Comparison of ENCODE assay signal across 8 cellular contexts in the genomic region with DNA sequence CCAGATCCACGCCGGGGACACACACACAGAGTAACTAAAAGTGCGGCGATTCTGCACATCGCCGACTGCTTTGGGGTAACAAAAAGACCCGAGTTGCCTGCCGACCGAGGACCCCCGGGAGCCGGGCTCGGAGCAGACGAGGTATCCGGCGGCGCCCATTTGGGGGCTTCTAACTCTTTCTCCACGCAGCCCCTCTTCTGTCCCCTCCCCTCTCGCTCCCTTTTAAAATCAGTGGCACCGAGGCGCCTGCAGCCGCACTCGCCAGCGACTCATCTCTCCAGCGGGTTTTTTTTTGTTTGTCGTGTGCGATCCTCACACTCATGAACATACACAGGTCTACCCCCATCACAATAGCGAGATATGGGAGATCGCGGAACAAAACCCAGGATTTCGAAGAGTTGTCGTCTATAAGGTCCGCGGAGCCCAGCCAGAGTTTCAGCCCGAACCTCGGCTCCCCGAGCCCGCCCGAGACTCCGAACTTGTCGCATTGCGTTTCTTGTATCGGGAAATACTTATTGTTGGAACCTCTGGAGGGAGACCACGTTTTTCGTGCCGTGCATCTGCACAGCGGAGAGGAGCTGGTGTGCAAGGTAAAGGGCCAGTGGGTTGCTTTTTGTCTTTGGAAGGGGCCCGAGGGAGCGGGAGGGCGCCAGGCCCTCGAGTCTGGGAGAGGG. TPM values are rescaled to one million over a fixed set of nuclear protein-coding genes. Genes with fewer than 3 reads are reported as not detected.
A peak's percentile ranks its signal among the peaks of the same experiment; 100 is the strongest.
DNase-seq lines count a peak whose midpoint lies in the region; ATAC-seq, FAIRE-seq and TF ChIP-seq lines count a peak whose summit lies in the region.

No MANE protein-coding gene starts in this region.

- H3K4me3 ChIP-seq in BLaER1 treated with 17β-estradiol and CSF1 and Interleukin-3, amounts not matched to agents 10 nM and 100 nM: peak overlapping the region; percentile 73 to 97 (median 92)
- H3K4me3 ChIP-seq in testis: peak overlapping the region; percentile 85 to 95

- H3K9me3 ChIP-seq in BLaER1 treated with 17β-estradiol and CSF1 and Interleukin-3, amounts not matched to agents 10 nM and 100 nM (replicated peaks in 1 of 11): no peaks in the 10 kb centered on the region
- no peaks in the 10 kb centered on the region for H3K9me3 ChIP-seq in testis

- peak; percentile 21 for ATAC-seq in HG03354 (IDR thresholded peaks at IDR 0.05; ENCODE audit: poor library complexity, severe bottlenecking, unreplicated experiment)
- ATAC-seq in GM21367 (IDR thresholded peaks at IDR 0.05; ENCODE audit: unreplicated experiment): no peak

- peak overlapping the region; percentile 75 to 97 (median 93) for H3K9ac ChIP-seq in BLaER1 treated with 17β-estradiol and CSF1 and Interleukin-3, amounts not matched to agents 10 nM and 100 nM

- H4K20me1 ChIP-seq in BLaER1 treated with 17β-estradiol and CSF1 and Interleukin-3, amounts not matched to agents 10 nM and 100 nM: peaks cover 0 to 41% (median 6%) of the 10 kb centered on the region in 11 experiments; a peak in 14 of 22 replicates

- no peak for FAIRE-seq in H54 (lab: Jason Lieb, UNC)

- peaks cover 27 to 66% (median 47%) of the 10 kb centered on the region in 10 experiments for H3K4me1 ChIP-seq in BLaER1 treated with 17β-estradiol and CSF1 and Interleukin-3, amounts not matched to agents 10 nM and 100 nM
- peaks cover 24% of the 10 kb centered on the region for H3K4me1 ChIP-seq in testis

- H3K36me3 ChIP-seq in BLaER1 treated with 17β-estradiol and CSF1 and Interleukin-3, amounts not matched to agents 10 nM and 100 nM: peaks cover 0 to 40% (median 4%) of the 10 kb centered on the region in 11 experiments; a peak in 10 of 22 replicates
- no peaks in the 10 kb centered on the region for H3K36me3 ChIP-seq in testis (ENCODE audit: low read depth, missing control alignments)

- intact Hi-C loops in testis (cut with DNase I; ENCODE audit: low total_unique reads): no loop called here

- H3K27me3 ChIP-seq in BLaER1 treated with 17β-estradiol and CSF1 and Interleukin-3, amounts not matched to agents 10 nM and 100 nM: peaks cover 0 to 38% (median 0%) of the 10 kb centered on the region in 11 experiments; a peak in 4 of 22 replicates
- no peaks in the 10 kb centered on the region for H3K27me3 ChIP-seq in testis

- 1% methylated on average over 46 to 50 of the region's 50 CpGs for WGBS in testis, 2 donors

- DNase-seq in dermis blood vessel endothelial cell: peak; percentile 70
- DNase-seq in midbrain (lab: John Stamatoyannopoulos, UW): peak; percentile 48
- DNase-seq in testis: peak; percentile 28
- no peak for DNase-seq in H54 (ENCODE audit: insufficient read length, low spot score)

- peak overlapping the region; percentile 82 to 99 (median 92) for H3K4me2 ChIP-seq in BLaER1 treated with 17β-estradiol and CSF1 and Interleukin-3, amounts not matched to agents 10 nM and 100 nM

- peak overlapping the region in 10 of 11 experiments; percentile 44 to 94 (median 92); a peak in 20 of 22 replicates for H3K27ac ChIP-seq in BLaER1 treated with 17β-estradiol and CSF1 and Interleukin-3, amounts not matched to agents 10 nM and 100 nM
- peak overlapping the region; percentile 84; the same call in 1 of the 2 replicates for H3K27ac ChIP-seq in VCaP
- H3K27ac ChIP-seq in testis: peak overlapping the region; percentile 96 to 98

- TF ChIP-seq CTCF in VCaP (conservative IDR thresholded peaks at IDR 0.05) (no peak), testis (IDR thresholded peaks at IDR 0.05) (no peak)

- TF ChIP-seq POLR2A in testis (IDR thresholded peaks at IDR 0.05) (no peak), H54 (IDR thresholded peaks at IDR 0.05; ENCODE audit: low read depth, low read length) (no peak)

RNA-seq across cellular contexts. Expression of gene TRIB2, which starts 1.4 kb away (rescaled TPM):
- total RNA-seq in dermis blood vessel endothelial cell (73.6 and 141 TPM in 2 replicates), testis (100 to 1,000 TPM; 189 to 190 TPM)
- polyA plus RNA-seq in testis (ENCODE audit: insufficient read depth, low read depth, low replicate concordance): 54.9 TPM
